24 cellular contexts compared by ENCODE assay signal in genomic region chr1:60916178-60916577, GRCh38.
"Had no signal": no experiment of that assay in that cellular context is flagged by ENCODE, and none has a peak within 500 bp of the region (broad histone marks: within the 10 kb centered on the region; RNA-seq: fewer than 3 reads in every experiment).

No MANE protein-coding gene starts in this region.

- H3K27ac ChIP-seq: breast epithelium, colonic mucosa, esophagus squamous epithelium, gastrocnemius medialis, left lung, spleen, thoracic aorta, vagina had no signal

- ATAC-seq: gastrocnemius medialis; left lung; natural killer cell treated with Interleukin-12 subunit alpha and Interleukin-12 subunit beta and Interleukin-15 and Interleukin-18, amount 100 ng/mL, for 72 hours had no signal

- H3K27me3 ChIP-seq: breast epithelium, colonic mucosa, esophagus squamous epithelium, gastrocnemius medialis, left lung, spleen, vagina had no signal

- H3K9me3 ChIP-seq: breast epithelium, colonic mucosa, esophagus squamous epithelium, gastrocnemius medialis, left lung, spleen, thoracic aorta, vagina had no signal

- H3K4me3 ChIP-seq: breast epithelium, colonic mucosa, esophagus squamous epithelium, gastrocnemius medialis, left lung, spleen, thoracic aorta, vagina had no signal

- H3K9me3 Mint-ChIP-seq: activated naive CD4-positive, alpha-beta T cell treated with anti-CD3 and anti-CD28 coated beads for 36 hours; activated naive CD8-positive, alpha-beta T cell treated with anti-CD3 and anti-CD28 coated beads, Interleukin-2, amount 10 ng/mL, durations not matched to agents 7 days and 5 days; natural killer cell treated with Interleukin-12 subunit alpha and Interleukin-12 subunit beta and Interleukin-15 and Interleukin-18, amount 100 ng/mL, for 72 hours had no signal

- H3K4me1 ChIP-seq: breast epithelium, colonic mucosa, esophagus squamous epithelium, left lung, vagina had no signal

- H3K4me1 Mint-ChIP-seq: activated naive CD8-positive, alpha-beta T cell treated with anti-CD3 and anti-CD28 coated beads, Interleukin-2, amount 10 ng/mL, durations not matched to agents 7 days and 5 days had no signal

- H3K36me3 Mint-ChIP-seq: activated naive CD8-positive, alpha-beta T cell treated with anti-CD3 and anti-CD28 coated beads, Interleukin-2, amount 10 ng/mL, durations not matched to agents 7 days and 5 days; mesothelial cell of epicardium; natural killer cell treated with Interleukin-12 subunit alpha and Interleukin-12 subunit beta and Interleukin-15 and Interleukin-18, amount 100 ng/mL, for 72 hours had no signal

- H3K4me3 Mint-ChIP-seq: activated naive CD4-positive, alpha-beta T cell treated with anti-CD3 and anti-CD28 coated beads for 36 hours; activated naive CD8-positive, alpha-beta T cell treated with anti-CD3 and anti-CD28 coated beads, Interleukin-2, amount 10 ng/mL, durations not matched to agents 7 days and 5 days; mesothelial cell of epicardium; natural killer cell treated with Interleukin-12 subunit alpha and Interleukin-12 subunit beta and Interleukin-15 and Interleukin-18, amount 100 ng/mL, for 72 hours; type B pancreatic cell had no signal

- H3K27ac Mint-ChIP-seq: activated naive CD4-positive, alpha-beta T cell treated with anti-CD3 and anti-CD28 coated beads for 36 hours; activated naive CD8-positive, alpha-beta T cell treated with anti-CD3 and anti-CD28 coated beads, Interleukin-2, amount 10 ng/mL, durations not matched to agents 7 days and 5 days; mesothelial cell of epicardium; natural killer cell treated with Interleukin-12 subunit alpha and Interleukin-12 subunit beta and Interleukin-15 and Interleukin-18, amount 100 ng/mL, for 72 hours; progenitor cell of endocrine pancreas; type B pancreatic cell had no signal

- DNase-seq: activated CD4-positive, alpha-beta T cell treated with anti-CD3 and anti-CD28 coated beads for 4 hours; activated CD4-positive, alpha-beta T cell treated with anti-CD3 and anti-CD28 coated beads, Interleukin-2, amount 50 U/mL, for 48 hours; activated CD4-positive, CD25-positive, alpha-beta regulatory T cell; activated naive CD4-positive, alpha-beta T cell treated with anti-CD3 and anti-CD28 coated beads for 36 hours; activated naive CD8-positive, alpha-beta T cell treated with anti-CD3 and anti-CD28 coated beads, Interleukin-2, amount 10 ng/mL, durations not matched to agents 7 days and 5 days; activated T-cell treated with anti-CD3 and anti-CD28 coated beads, Interleukin-2, amount 50 U/mL, for 48 hours; amniotic stem cell; colonic mucosa; esophagus squamous epithelium; gastrocnemius medialis; kidney; left lung; mammary epithelial cell; spleen; stimulated activated CD4-positive, alpha-beta T cell treated with anti-CD3 and anti-CD28 coated beads, Interleukin-4, amount 100 ng/mL, for 1 hour; stimulated activated naive CD4-positive, alpha-beta T cell; T-helper 2 cell had no signal
